Comparison of ENCODE assay signal across 16 cellular contexts in the genomic region with DNA sequence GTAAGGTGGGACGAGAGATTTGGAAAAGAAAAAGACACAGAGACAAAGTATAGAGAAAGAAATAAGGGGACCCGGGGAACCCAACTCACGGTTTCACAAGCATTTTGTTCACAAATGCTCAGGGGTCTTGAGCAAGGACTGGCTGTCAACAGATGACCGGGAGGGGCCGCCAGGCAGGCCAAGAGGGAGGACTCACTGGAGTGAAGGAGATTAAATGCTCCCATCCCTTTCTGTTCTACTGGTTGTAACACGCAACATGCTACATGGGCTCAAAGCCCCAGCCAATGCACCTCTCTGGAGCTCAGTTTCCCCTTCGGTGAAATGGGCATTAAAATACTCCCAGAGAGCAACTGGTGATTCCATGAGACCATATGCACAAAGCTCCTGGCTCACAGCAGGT. TPM values are rescaled to one million over a fixed set of nuclear protein-coding genes. Genes with fewer than 3 reads are reported as not detected.
DNase-seq lines count a peak whose midpoint lies in the region; ATAC-seq and TF ChIP-seq lines count a peak whose summit lies in the region.
"Had no signal": no experiment of that assay in that cellular context is flagged by ENCODE, and none has a peak within 500 bp of the region (broad histone marks: within the 10 kb centered on the region; RNA-seq: fewer than 3 reads in every experiment).

No MANE protein-coding gene starts in this region.

- H3K36me3 ChIP-seq in Caco-2 (ENCODE audit: control insufficient read depth, insufficient read depth, low read length): peaks cover 7% of the 10 kb centered on the region
- H3K36me3 ChIP-seq in suprapubic skin: no peaks in the 10 kb centered on the region
- H3K36me3 ChIP-seq: BLaER1 had no signal

- H3K4me1 ChIP-seq in Caco-2: no peaks in the 10 kb centered on the region
- peaks cover 12% of the 10 kb centered on the region for H3K4me1 ChIP-seq in suprapubic skin

- no peaks in the 10 kb centered on the region for H3K9me3 ChIP-seq in Caco-2
- H3K9me3 ChIP-seq in suprapubic skin: no peaks in the 10 kb centered on the region
- H3K9me3 ChIP-seq: BLaER1 had no signal

- no peak overlapping the region for H3K4me3 Mint-ChIP-seq in Caco-2 (ENCODE audit: unreplicated experiment)
- H3K4me3 Mint-ChIP-seq in chondrocyte (ENCODE audit: unreplicated experiment): no peak overlapping the region
- no peak overlapping the region for H3K4me3 Mint-ChIP-seq in activated T-cell treated with anti-CD3 and anti-CD28 coated beads, Interleukin-2, amount 50 U/mL, for 4 hours
- H3K4me3 Mint-ChIP-seq: CD14-positive monocyte, H9 had no signal

- TF ChIP-seq POLR2A in suprapubic skin (IDR thresholded peaks at IDR 0.05): no peak

- H3K36me3 Mint-ChIP-seq in Caco-2 (ENCODE audit: insufficient read depth, unreplicated experiment) (peaks cover 96% of the 10 kb centered on the region), chondrocyte (ENCODE audit: low read depth) (peaks cover 1% of the 10 kb centered on the region)
- no peaks in the 10 kb centered on the region for H3K36me3 Mint-ChIP-seq in activated T-cell treated with anti-CD3 and anti-CD28 coated beads, Interleukin-2, amount 50 U/mL, for 4 hours (ENCODE audit: insufficient read depth)
- H3K36me3 Mint-ChIP-seq: CD14-positive monocyte; CD4-positive, alpha-beta memory T cell had no signal

- no peak overlapping the region for H3K27ac ChIP-seq in suprapubic skin
- H3K27ac ChIP-seq: BLaER1 had no signal

- intact Hi-C loops in Caco-2 (cut with micrococcal nuclease; ENCODE audit: unreplicated experiment): no loop called here

- POLR2A ChIA-PET in Caco-2 (lab: Charles Lee): no interaction called here

- peak overlapping the region; percentile 24 for H3K27ac Mint-ChIP-seq in Caco-2 (ENCODE audit: unreplicated experiment)
- H3K27ac Mint-ChIP-seq in chondrocyte (ENCODE audit: unreplicated experiment): no peak overlapping the region
- H3K27ac Mint-ChIP-seq: CD14-positive monocyte; CD4-positive, alpha-beta memory T cell had no signal

- H3K27me3 ChIP-seq in Caco-2 (replicated peaks; ENCODE audit: control insufficient read depth, insufficient read depth, low read length) (no peaks in the 10 kb centered on the region), suprapubic skin (peaks cover 14% of the 10 kb centered on the region)
- H3K27me3 ChIP-seq: BLaER1 had no signal

- H3K9me3 Mint-ChIP-seq in Caco-2 (ENCODE audit: unreplicated experiment) (no peaks in the 10 kb centered on the region), chondrocyte (ENCODE audit: low read depth) (no peaks in the 10 kb centered on the region)
- H3K9me3 Mint-ChIP-seq in activated T-cell treated with anti-CD3 and anti-CD28 coated beads, Interleukin-2, amount 50 U/mL, for 4 hours: no peaks in the 10 kb centered on the region
- H3K9me3 Mint-ChIP-seq: CD4-positive, alpha-beta memory T cell; H9 had no signal

- 89% methylated on average over 7 of the region's 7 CpGs for WGBS in suprapubic skin

- TF ChIP-seq EP300 in suprapubic skin (IDR thresholded peaks at IDR 0.05): no peak

- no peak for ATAC-seq in activated T-cell treated with anti-CD3 and anti-CD28 coated beads, Interleukin-2, amount 50 U/mL, for 4 hours
- no peak for ATAC-seq in GM19324 (IDR thresholded peaks at IDR 0.05; ENCODE audit: low FRiP score, unreplicated experiment)
- ATAC-seq: HepG2 had no signal

- H3K4me3 ChIP-seq in Caco-2 (ENCODE audit: low read depth, low read length) (no peak overlapping the region), suprapubic skin (no peak overlapping the region)
- H3K4me3 ChIP-seq: BLaER1 had no signal

- DNase-seq in Caco-2: peak in 1 of 2 experiments; percentile 15
- peak; percentile 32 for DNase-seq in chondrocyte (ENCODE audit: low spot score)
- peak; percentile 62 for DNase-seq in mesenteric fat pad (ENCODE audit: low spot score)
- peak; percentile 31 to 61 for DNase-seq in suprapubic skin (ENCODE audit: low spot score in 2 of 2)
- no peak for DNase-seq in activated T-cell treated with anti-CD3 and anti-CD28 coated beads, Interleukin-2, amount 50 U/mL, for 4 hours
- DNase-seq in NCI-H345 (lab: John Stamatoyannopoulos, UW): no peak
- DNase-seq: 8988T; Calu3; CD4-positive, alpha-beta memory T cell; DMS79 treated with DMSO at 0.1 percent for 48 hours; GF-D8 had no signal

- no TSS peak for BruUV-seq in Caco-2 (replicated peaks; lab: Mats Ljungman, UMichigan)

- H3K4me1 Mint-ChIP-seq in Caco-2 (ENCODE audit: low read depth, unreplicated experiment): peaks cover 9% of the 10 kb centered on the region
- peaks cover 13% of the 10 kb centered on the region for H3K4me1 Mint-ChIP-seq in chondrocyte (ENCODE audit: low read depth)
- H3K4me1 Mint-ChIP-seq in activated T-cell treated with anti-CD3 and anti-CD28 coated beads, Interleukin-2, amount 50 U/mL, for 4 hours (ENCODE audit: low read depth): no peaks in the 10 kb centered on the region

- TF ChIP-seq CTCF in Caco-2 (IDR thresholded peaks at IDR 0.05; ENCODE audit: insufficient read depth in 1 of 2, low read depth in 1 of 2, low read length in 1 of 2, severe bottlenecking in 1 of 2, unreplicated experiment in 1 of 2) (no peak), chondrocyte (IDR thresholded peaks at IDR 0.05) (no peak), suprapubic skin (IDR thresholded peaks at IDR 0.05) (no peak)

- CTCF ChIA-PET in Caco-2 (lab: Charles Lee): no interaction called here

- H3K27me3 Mint-ChIP-seq in Caco-2 (ENCODE audit: insufficient read depth, unreplicated experiment): no peaks in the 10 kb centered on the region
- H3K27me3 Mint-ChIP-seq in chondrocyte (ENCODE audit: low read depth): peaks cover 51% of the 10 kb centered on the region
- peaks cover 22% of the 10 kb centered on the region for H3K27me3 Mint-ChIP-seq in activated T-cell treated with anti-CD3 and anti-CD28 coated beads, Interleukin-2, amount 50 U/mL, for 4 hours (ENCODE audit: low read depth)

RNA-seq across cellular contexts. Expression of a gene that starts 13.4 kb away (rescaled TPM):
- total RNA-seq in Caco-2 (2022) (175 and 177 TPM in 2 replicates), chondrocyte (0.53 to 1.6 TPM (median 0.97 TPM) in 3 replicates), mesenteric fat pad (2.0 TPM), suprapubic skin (10 to 100 TPM in 2 of 4 donors, 1 to 10 TPM in 2; 5.9 to 14.0 (median 10.1) TPM)
- total RNA-seq in activated T-cell treated with anti-CD3 and anti-CD28 coated beads, Interleukin-2, amount 50 U/mL, for 4 hours: under 1 TPM; 0.11 to 0.48 (median 0.38) TPM
- total RNA-seq: CD4-positive, alpha-beta memory T cell had no signal

Comparison
In these comparisons a context has a peak if more than half of its experiments do, and no peak if none do; other contexts are left out.
1. DNase-seq: peak in chondrocyte (single experiment), mesenteric fat pad (single experiment) and suprapubic skin (2 of 2); none in activated T-cell treated with anti-CD3 and anti-CD28 coated beads, Interleukin-2, amount 50 U/mL, for 4 hours (single experiment) and NCI-H345 (single experiment).
2. RNA of a gene that starts 13.4 kb away (total RNA-seq): 175 to 177 TPM in Caco-2; 5.9 to 14.0 TPM in suprapubic skin, 2.0 TPM in mesenteric fat pad (single experiment), 0.53 to 1.6 TPM in chondrocyte and 0.11 to 0.48 TPM in activated T-cell treated with anti-CD3 and anti-CD28 coated beads, Interleukin-2, amount 50 U/mL, for 4 hours; every median in the first group is over 10 times any median in the second.